ENCODE assay signal across 20 cellular contexts in genomic region chr11:114310095-114310494, GRCh38. TPM values are rescaled to one million over a fixed set of nuclear protein-coding genes. Genes with fewer than 3 reads are reported as not detected.
"Had no signal": no experiment of that assay in that cellular context is flagged by ENCODE, and none has a peak within 500 bp of the region (broad histone marks: within the 10 kb centered on the region; RNA-seq: fewer than 3 reads in every experiment).

No MANE protein-coding gene starts in this region.

- H3K27ac ChIP-seq: hepatocyte, testis had no signal

- H3K9me3 Mint-ChIP-seq: activated T-helper 1 cell treated with anti-CD3 and anti-CD28 coated beads, Interleukin-12 subunit alpha, Interleukin-12 subunit beta, Interleukin-2, Interleukin-4 antibody, amounts not matched to agents 30 ng/mL and 10 ng/mL and 1 ng/mL, durations not matched to agents 14 hours and 24 hours and 36 hours; stimulated activated naive CD8-positive, alpha-beta T cell treated with anti-CD3 and anti-CD28 coated beads, Interleukin-15, amount 100 ng/mL, for 72 hours had no signal

- H3K36me3 Mint-ChIP-seq: activated naive CD8-positive, alpha-beta T cell had no signal

- DNase-seq: activated CD4-positive, alpha-beta T cell treated with anti-CD3 and anti-CD28 coated beads for 36 hours; activated CD4-positive, alpha-beta T cell treated with anti-CD3 and anti-CD28 coated beads, Interleukin-2, amount 50 U/mL, for 48 hours; activated T-cell treated with anti-CD3 and anti-CD28 coated beads for 4 hours; cerebellar nuclear complex; dermis blood vessel endothelial cell; effector memory CD4-positive, alpha-beta T cell; esophagus squamous epithelium; foreskin fibroblast; midbrain; nephron progenitor cell; occipital lobe; stimulated activated CD4-positive, alpha-beta T cell treated with anti-CD3 and anti-CD28 coated beads, Interleukin-4, amount 100 ng/mL, for 1 hour; stimulated activated naive CD8-positive, alpha-beta T cell treated with anti-CD3 and anti-CD28 coated beads, Interleukin-15, amount 100 ng/mL, for 72 hours; SW 1271; testis had no signal

- ATAC-seq: activated CD4-positive, alpha-beta T cell treated with anti-CD3 and anti-CD28 coated beads for 36 hours; stimulated activated naive CD8-positive, alpha-beta T cell treated with anti-CD3 and anti-CD28 coated beads, Interleukin-15, amount 100 ng/mL, for 72 hours had no signal

- H3K27me3 ChIP-seq: testis had no signal

- H3K4me3 Mint-ChIP-seq: activated CD4-positive, alpha-beta T cell treated with anti-CD3 and anti-CD28 coated beads for 36 hours; activated naive CD8-positive, alpha-beta T cell; activated T-helper 1 cell treated with anti-CD3 and anti-CD28 coated beads, Interleukin-12 subunit alpha, Interleukin-12 subunit beta, Interleukin-2, Interleukin-4 antibody, amounts not matched to agents 30 ng/mL and 10 ng/mL and 1 ng/mL, durations not matched to agents 14 hours and 24 hours and 36 hours; nephron progenitor cell; stimulated activated naive CD8-positive, alpha-beta T cell treated with anti-CD3 and anti-CD28 coated beads, Interleukin-15, amount 100 ng/mL, for 72 hours had no signal

- H3K4me1 Mint-ChIP-seq: stimulated activated naive CD8-positive, alpha-beta T cell treated with anti-CD3 and anti-CD28 coated beads, Interleukin-15, amount 100 ng/mL, for 72 hours had no signal

- H3K4me3 ChIP-seq: hepatocyte, skin epidermis, testis had no signal

- H3K9me3 ChIP-seq: esophagus squamous epithelium, testis had no signal

- H3K27ac Mint-ChIP-seq: activated CD4-positive, alpha-beta T cell treated with anti-CD3 and anti-CD28 coated beads for 36 hours; activated naive CD8-positive, alpha-beta T cell; activated T-helper 1 cell treated with anti-CD3 and anti-CD28 coated beads, Interleukin-12 subunit alpha, Interleukin-12 subunit beta, Interleukin-2, Interleukin-4 antibody, amounts not matched to agents 30 ng/mL and 10 ng/mL and 1 ng/mL, durations not matched to agents 14 hours and 24 hours and 36 hours; nephron progenitor cell had no signal

- H3K4me1 ChIP-seq: testis had no signal

RNA-seq across cellular contexts. Expression of gene NNMT, which starts 13.9 kb away (rescaled TPM):
- total RNA-seq: activated CD4-positive, alpha-beta T cell treated with anti-CD3 and anti-CD28 coated beads for 36 hours; activated T-helper 1 cell treated with anti-CD3 and anti-CD28 coated beads, Interleukin-12 subunit alpha, Interleukin-12 subunit beta, Interleukin-2, Interleukin-4 antibody, amounts not matched to agents 30 ng/mL and 10 ng/mL and 1 ng/mL, durations not matched to agents 14 hours and 24 hours and 36 hours; occipital lobe; T-helper 2 cell treated with Interferon-gamma antibody and Interleukin-4, amounts not matched to agents 100 ng/mL and 5 ng/mL, for 36 hours had no signal
